In genomic region chr6:121839891-121840290, GRCh38 we compare ENCODE assay signal across 23 cellular contexts.
DNase-seq lines count a peak whose midpoint lies in the region; FAIRE-seq and TF ChIP-seq lines count a peak whose summit lies in the region.
"Had no signal": no experiment of that assay in that cellular context is flagged by ENCODE, and none has a peak within 500 bp of the region (broad histone marks: within the 10 kb centered on the region; RNA-seq: fewer than 3 reads in every experiment).

No MANE protein-coding gene starts in this region.

- POLR2A ChIA-PET in MCF 10A (lab: Yijun Ruan, JAX): no interaction called here

- no peak for TF ChIP-seq CTCF in mammary epithelial cell (conservative IDR thresholded peaks at IDR 0.05 in 1 of 2, IDR thresholded peaks at IDR 0.05 in 1 of 2; ENCODE audit: extremely low read depth in 1 of 2, insufficient read depth in 1 of 2, low read depth in 1 of 2, low read length in 2 of 2)
- no peak for TF ChIP-seq CTCF in MCF 10A (IDR thresholded peaks at IDR 0.05; ENCODE audit: unreplicated experiment)
- TF ChIP-seq CTCF in astrocyte (IDR thresholded peaks at IDR 0.05; ENCODE audit: insufficient read depth, low read depth, low read length): no peak
- TF ChIP-seq CTCF in smooth muscle cell (IDR thresholded peaks at IDR 0.05; ENCODE audit: borderline replicate concordance, insufficient read depth, poor library complexity, severe bottlenecking): no peak
- no peak for TF ChIP-seq CTCF in esophagus muscularis mucosa (IDR thresholded peaks at IDR 0.05)

- H3K9me3 ChIP-seq in mammary epithelial cell (replicated peaks; ENCODE audit: insufficient read depth, low read length) (no peaks in the 10 kb centered on the region), astrocyte (ENCODE audit: insufficient read depth, low read depth, low read length) (no peaks in the 10 kb centered on the region), smooth muscle cell (replicated peaks; ENCODE audit: low read depth) (no peaks in the 10 kb centered on the region), esophagus muscularis mucosa (no peaks in the 10 kb centered on the region)
- H3K9me3 ChIP-seq: BLaER1 treated with 17β-estradiol and CSF1 and Interleukin-3, amounts not matched to agents 10 nM and 100 nM; Caco-2 had no signal

- no peaks in the 10 kb centered on the region for H3F3A ChIP-seq in smooth muscle cell (ENCODE audit: low read depth)

- H3K9ac ChIP-seq in mammary epithelial cell (ENCODE audit: insufficient read depth, low read length) (no peak overlapping the region), astrocyte (ENCODE audit: low read length) (no peak overlapping the region), smooth muscle cell (ENCODE audit: low read depth) (no peak overlapping the region)
- H3K9ac ChIP-seq: BLaER1 treated with 17β-estradiol and CSF1 and Interleukin-3, amounts not matched to agents 10 nM and 100 nM had no signal

- H3K27me3 ChIP-seq in mammary epithelial cell (ENCODE audit: insufficient read depth, low read length): no peaks in the 10 kb centered on the region
- H3K27me3 ChIP-seq in astrocyte (ENCODE audit: insufficient read depth, low read length): no peaks in the 10 kb centered on the region
- no peaks in the 10 kb centered on the region for H3K27me3 ChIP-seq in smooth muscle cell (ENCODE audit: low read depth)
- H3K27me3 ChIP-seq in esophagus muscularis mucosa: no peaks in the 10 kb centered on the region
- H3K27me3 ChIP-seq: BLaER1 treated with 17β-estradiol and CSF1 and Interleukin-3, amounts not matched to agents 10 nM and 100 nM had no signal

- FAIRE-seq in astrocyte (lab: Jason Lieb, UNC): peak; percentile 47
- FAIRE-seq: GM19239 had no signal

- TF ChIP-seq POLR2A in esophagus muscularis mucosa (IDR thresholded peaks at IDR 0.05; ENCODE audit: low read depth): no peak

- CTCF ChIA-PET in mammary epithelial cell (lab: Charles Lee; ENCODE audit: low non-redundant PET): no interaction called here
- CTCF ChIA-PET in MCF 10A (lab: Yijun Ruan, JAX): interaction anchor here (0.9 to 2.7 kb wide), 3 partner anchors 10 to 59 kb away, joined by 3 to 9 read pairs (median 3); no protein-coding TSS in a partner anchor

- H3K4me1 Mint-ChIP-seq in MCF 10A (ENCODE audit: insufficient read depth, unreplicated experiment) (peaks cover 8% of the 10 kb centered on the region), astrocyte (ENCODE audit: low read depth, unreplicated experiment) (peaks cover 28% of the 10 kb centered on the region)
- H3K4me1 Mint-ChIP-seq: CD4-positive, alpha-beta memory T cell had no signal

- intact Hi-C loops in mammary epithelial cell (cut with micrococcal nuclease) (loop anchor here (10.0 kb wide), 1 partner anchor 145 kb away; no protein-coding TSS in a partner anchor), MCF 10A (cut with micrococcal nuclease) (no loop called here), esophagus muscularis mucosa (cut with DNase I) (no loop called here)

- dilution Hi-C loops in mammary epithelial cell (cut with HindIII; ENCODE audit: low sequenced_read_pairs): no loop called here

- no peaks in the 10 kb centered on the region for H4K20me1 ChIP-seq in mammary epithelial cell (ENCODE audit: insufficient read depth, low read length)
- no peaks in the 10 kb centered on the region for H4K20me1 ChIP-seq in astrocyte (ENCODE audit: insufficient read depth, low read length)
- H4K20me1 ChIP-seq in smooth muscle cell (ENCODE audit: low read depth): no peaks in the 10 kb centered on the region
- H4K20me1 ChIP-seq: BLaER1 treated with 17β-estradiol and CSF1 and Interleukin-3, amounts not matched to agents 10 nM and 100 nM had no signal

- no peaks in the 10 kb centered on the region for H3K27me3 Mint-ChIP-seq in MCF 10A (ENCODE audit: insufficient read depth, unreplicated experiment)
- H3K27me3 Mint-ChIP-seq in astrocyte (ENCODE audit: low read depth, unreplicated experiment): no peaks in the 10 kb centered on the region
- H3K27me3 Mint-ChIP-seq: CD4-positive, alpha-beta memory T cell; IgD-negative memory B cell had no signal

- no peak overlapping the region for H3K27ac Mint-ChIP-seq in MCF 10A (ENCODE audit: low read depth, unreplicated experiment)
- H3K27ac Mint-ChIP-seq in astrocyte (ENCODE audit: unreplicated experiment): no peak overlapping the region
- H3K27ac Mint-ChIP-seq: CD4-positive, alpha-beta memory T cell; IgD-negative memory B cell had no signal

- H3K4me3 Mint-ChIP-seq in MCF 10A (ENCODE audit: unreplicated experiment): no peak overlapping the region
- H3K4me3 Mint-ChIP-seq in astrocyte (ENCODE audit: unreplicated experiment): no peak overlapping the region
- H3K4me3 Mint-ChIP-seq: CD4-positive, alpha-beta memory T cell; IgD-negative memory B cell had no signal

- peak; percentile 50 for DNase-seq in mammary epithelial cell
- DNase-seq in MCF 10A (ENCODE audit: unreplicated experiment): no peak
- no peak for DNase-seq in astrocyte (ENCODE audit: low read depth)
- DNase-seq in fibroblast of peridontal ligament (ENCODE audit: extremely low read depth): peak; percentile 30
- no peak for DNase-seq in smooth muscle cell (lab: John Stamatoyannopoulos, UW; ENCODE audit: unreplicated experiment)
- DNase-seq in SIG-M5 treated with dmso at 0.1 percent for 504 hours (lab: John Stamatoyannopoulos, UW; ENCODE audit: unreplicated experiment): no peak
- DNase-seq in NOMO-1 treated with dmso at 0.1 percent for 144 hours (lab: John Stamatoyannopoulos, UW; ENCODE audit: unreplicated experiment): no peak
- no peak for DNase-seq in esophagus muscularis mucosa (ENCODE audit: extremely low spot score)
- DNase-seq: Caco-2; CD4-positive, alpha-beta memory T cell; DMS 273 treated with DMSO at 0.1 percent for 48 hours; Karpas-422; NCI-H1048; NCI-H1417 treated with DMSO at 0.1 percent for 48 hours; NCI-H187; NCI-H446; NCI-H526; PC-3; Right ventricle myocardium superior had no signal

- H3K27ac ChIP-seq in mammary epithelial cell (ENCODE audit: insufficient read depth, low read depth, low read length) (no peak overlapping the region), astrocyte (ENCODE audit: low read depth, low read length) (no peak overlapping the region), smooth muscle cell (ENCODE audit: low read depth) (peak overlapping the region; percentile 40), esophagus muscularis mucosa (replicated peaks in 1 of 4) (no peak overlapping the region)
- H3K27ac ChIP-seq: 22Rv1; BLaER1 treated with 17β-estradiol and CSF1 and Interleukin-3, amounts not matched to agents 10 nM and 100 nM had no signal

- TF ChIP-seq EP300 in esophagus muscularis mucosa (IDR thresholded peaks at IDR 0.05): no peak

- H3K9me3 Mint-ChIP-seq in MCF 10A (ENCODE audit: unreplicated experiment) (no peaks in the 10 kb centered on the region), astrocyte (ENCODE audit: unreplicated experiment) (no peaks in the 10 kb centered on the region)

- in situ Hi-C loops in mammary epithelial cell (cut with MboI; ENCODE audit: low sequenced_read_pairs in 2 of 2): no loop called here

- H3K4me1 ChIP-seq in mammary epithelial cell (ENCODE audit: insufficient read depth, low read length): peaks cover 18% of the 10 kb centered on the region
- H3K4me1 ChIP-seq in astrocyte (ENCODE audit: insufficient read depth, low read length): peaks cover 6% of the 10 kb centered on the region
- no peaks in the 10 kb centered on the region for H3K4me1 ChIP-seq in smooth muscle cell (ENCODE audit: low read depth)
- H3K4me1 ChIP-seq in esophagus muscularis mucosa: peaks cover 0 to 6% (median 2%) of the 10 kb centered on the region in 4 donors
- H3K4me1 ChIP-seq: Caco-2 had no signal

- H2AFZ ChIP-seq in mammary epithelial cell (ENCODE audit: low read depth, low read length) (no peak overlapping the region), astrocyte (ENCODE audit: low read depth, low read length) (no peak overlapping the region), smooth muscle cell (ENCODE audit: low read depth) (no peak overlapping the region)

- 82% methylated on average over 1 of the region's 1 CpG for WGBS in mammary epithelial cell (ENCODE audit: low coverage, missing lambda C conversion rate)
- WGBS in smooth muscle cell (ENCODE audit: low lambda C conversion rate): 81% methylated on average over 1 of the region's 1 CpG
- WGBS in esophagus muscularis mucosa: 35% methylated on average over 1 of the region's 1 CpG

- H3K79me2 ChIP-seq in mammary epithelial cell (ENCODE audit: insufficient read depth, low read length): no peaks in the 10 kb centered on the region
- H3K79me2 ChIP-seq in astrocyte (ENCODE audit: insufficient read depth, low read length): no peaks in the 10 kb centered on the region
- no peaks in the 10 kb centered on the region for H3K79me2 ChIP-seq in smooth muscle cell (ENCODE audit: low read depth)

- H3K4me2 ChIP-seq in mammary epithelial cell (ENCODE audit: insufficient read depth, low read depth, low read length) (no peak overlapping the region), astrocyte (ENCODE audit: low read length) (no peak overlapping the region), smooth muscle cell (no peak overlapping the region)

- BruUV-seq in mammary epithelial cell (replicated peaks; lab: Mats Ljungman, UMichigan): no TSS peak
- BruUV-seq in MCF 10A (replicated peaks; lab: Mats Ljungman, UMichigan): no TSS peak

- H3K36me3 ChIP-seq in mammary epithelial cell (ENCODE audit: insufficient read depth, low read length): no peaks in the 10 kb centered on the region
- no peaks in the 10 kb centered on the region for H3K36me3 ChIP-seq in astrocyte (ENCODE audit: insufficient read depth, low read length)
- H3K36me3 ChIP-seq in smooth muscle cell (ENCODE audit: low read depth): no peaks in the 10 kb centered on the region
- H3K36me3 ChIP-seq in esophagus muscularis mucosa: no peaks in the 10 kb centered on the region
- H3K36me3 ChIP-seq: BLaER1 treated with 17β-estradiol and CSF1 and Interleukin-3, amounts not matched to agents 10 nM and 100 nM had no signal

- H3K4me3 ChIP-seq in mammary epithelial cell (replicated peaks in 1 of 3; ENCODE audit: insufficient read depth in 1 of 3, low read depth in 2 of 3, low read length in 3 of 3) (no peak overlapping the region), astrocyte (ENCODE audit: insufficient read depth, low read depth, low read length) (no peak overlapping the region), smooth muscle cell (no peak overlapping the region), esophagus muscularis mucosa (no peak overlapping the region)
- H3K4me3 ChIP-seq: BLaER1 treated with 17β-estradiol and CSF1 and Interleukin-3, amounts not matched to agents 10 nM and 100 nM had no signal

- H3K36me3 Mint-ChIP-seq in MCF 10A (ENCODE audit: insufficient read depth, unreplicated experiment): no peaks in the 10 kb centered on the region
- H3K36me3 Mint-ChIP-seq in astrocyte (ENCODE audit: low read depth, unreplicated experiment): no peaks in the 10 kb centered on the region
- H3K36me3 Mint-ChIP-seq: CD4-positive, alpha-beta memory T cell; IgD-negative memory B cell had no signal

Comparison
In these comparisons a context has a peak if more than half of its experiments do, and no peak if none do; other contexts are left out.
1. DNase-seq: peak in mammary epithelial cell (single experiment) and fibroblast of peridontal ligament (single experiment); none in MCF 10A (single experiment), astrocyte (single experiment), smooth muscle cell (single experiment), SIG-M5 treated with dmso at 0.1 percent for 504 hours (single experiment), NOMO-1 treated with dmso at 0.1 percent for 144 hours (single experiment) and esophagus muscularis mucosa (single experiment).